Comparison of ENCODE assay signal across 19 cellular contexts in genomic region chr6:24689964-24690363, GRCh38. TPM values are rescaled to one million over a fixed set of nuclear protein-coding genes. Genes with fewer than 3 reads are reported as not detected.
DNase-seq lines count a peak whose midpoint lies in the region; ATAC-seq, FAIRE-seq and TF ChIP-seq lines count a peak whose summit lies in the region.
"Had no signal": no experiment of that assay in that cellular context is flagged by ENCODE, and none has a peak within 500 bp of the region (broad histone marks: within the 10 kb centered on the region; RNA-seq: fewer than 3 reads in every experiment).

No MANE protein-coding gene starts in this region.

- intact Hi-C loops in HepG2 (cut with micrococcal nuclease; ENCODE audit: unreplicated experiment) (loop anchor here (1.0 to 10.0 kb wide), 3 partner anchors 23 to 195 kb away; partner anchors contain the start of genes ACOT13 and ALDH5A1), CD14-positive monocyte (cut with micrococcal nuclease) (loop anchor here in 1 of 2 donors (10.0 kb wide), 1 partner anchor 255 kb away; no protein-coding TSS in a partner anchor)

- H3K4me1 Mint-ChIP-seq in GM23338, result peaks cover 17% of the 10 kb centered on the region
- H3K4me1 Mint-ChIP-seq in CD14-positive monocyte, result peaks cover 11% of the 10 kb centered on the region

- ATAC-seq in GM23338 (no peak), HepG2 (no peak)

- DNase-seq in GM23338 (ENCODE audit: low spot score) (no peak), dedifferentiated amniotic fluid mesenchymal stem cell (ENCODE audit: extremely low spot score) (peak; percentile 33), HepG2 (ENCODE audit: low spot score) (no peak), NCI-H2227 (lab: John Stamatoyannopoulos, UW; ENCODE audit: unreplicated experiment) (no peak), CD14-positive monocyte (ENCODE audit: low spot score) (no peak), DMS 273 treated with DMSO at 0.1 percent for 48 hours (lab: John Stamatoyannopoulos, UW) (no peak)
- DNase-seq: AML-193; CD4-positive, CD25-positive, alpha-beta regulatory T cell; NCI-H1105 treated with DMSO at 0.1 percent for 48 hours; NCI-H2029; NCI-H2171 treated with DMSO at 0.1 percent for 48 hours; NCI-H510A treated with DMSO at 0.1 percent for 48 hours; SJCRH30 had no signal

- H3K9ac ChIP-seq in iPS-20b (ENCODE audit: low read depth, low read length), result peak overlapping the region; percentile 41; the same call in 1 of the 2 replicates
- H3K9ac ChIP-seq in HepG2 (ENCODE audit: insufficient read depth, low read depth, low read length), result no peak overlapping the region
- H3K9ac ChIP-seq: KMS-11 had no signal

- POLR2A ChIA-PET in HepG2 (lab: Yijun Ruan, JAX), result interaction anchor here (0.8 kb wide), 1 partner anchor 23 kb away, joined by 3 read pairs; the partner anchor contains the start of genes ACOT13 and TDP2

- no peak overlapping the region for H3K4me3 ChIP-seq in GM23338
- no peak overlapping the region for H3K4me3 ChIP-seq in iPS-20b (ENCODE audit: low read length)
- H3K4me3 ChIP-seq in HepG2 (replicated peaks in 1 of 3; ENCODE audit: insufficient read depth in 1 of 3, low read depth in 2 of 3, low read length in 3 of 3), result no peak overlapping the region
- H3K4me3 ChIP-seq: SJCRH30 had no signal

- H3K27ac ChIP-seq in 22Rv1 (peak overlapping the region; percentile 40), GM23338 (ENCODE audit: low read depth) (no peak overlapping the region), iPS-20b (ENCODE audit: low read length) (no peak overlapping the region), HepG2 (ENCODE audit: extremely low read length, insufficient read depth, low read length) (no peak overlapping the region)
- H3K27ac ChIP-seq: KMS-11, SJCRH30 had no signal

- TF ChIP-seq EP300 in HepG2 (IDR thresholded peaks at IDR 0.05; ENCODE audit: low read depth in 2 of 2, low read length in 2 of 2) (no peak), HepG2 (CRISPR knock-in tag; IDR thresholded peaks at IDR 0.05; ENCODE audit: borderline replicate concordance) (no peak)

- H3K79me2 ChIP-seq in GM23338 (replicated peaks; ENCODE audit: insufficient read depth) (peaks cover 13% of the 10 kb centered on the region), HepG2 (ENCODE audit: insufficient read depth, low read length) (no peaks in the 10 kb centered on the region)

- no peak for FAIRE-seq in HepG2 (lab: Jason Lieb, UNC)
- FAIRE-seq: A204.1, G401.6, GM19239 had no signal

- CTCF ChIA-PET in HepG2 (lab: Yijun Ruan, JAX; ENCODE audit: low intra/inter-chr PET ratio, low total read pairs), result no interaction called here

- H3K27me3 ChIP-seq in GM23338 (ENCODE audit: insufficient read depth) (no peaks in the 10 kb centered on the region), iPS-20b (ENCODE audit: insufficient read depth, low read length) (no peaks in the 10 kb centered on the region), HepG2 (ENCODE audit: control insufficient read depth in 1 of 2, insufficient read depth in 2 of 2, low read length in 2 of 2) (no peaks in the 10 kb centered on the region)
- H3K27me3 ChIP-seq: SJCRH30 had no signal

- H3K4me2 ChIP-seq in GM23338 (no peak overlapping the region), HepG2 (ENCODE audit: low read depth, low read length) (no peak overlapping the region)
- H3K4me2 ChIP-seq: KMS-11 had no signal

- H3K36me3 ChIP-seq in GM23338 (ENCODE audit: insufficient read depth), result no peaks in the 10 kb centered on the region; the same call in 1 of the 2 replicates
- peaks cover 3% of the 10 kb centered on the region for H3K36me3 ChIP-seq in iPS-20b (ENCODE audit: insufficient read depth, low read depth, low read length)
- no peaks in the 10 kb centered on the region; a peak in 1 of 5 replicates for H3K36me3 ChIP-seq in HepG2 (replicated peaks in 1 of 2; ENCODE audit: control insufficient read depth in 1 of 2, insufficient read depth in 2 of 2, low read length in 2 of 2)
- H3K36me3 ChIP-seq: SJCRH30 had no signal

- BruUV-seq in HepG2 (replicated peaks; lab: Mats Ljungman, UMichigan), result no TSS peak

- H3K27ac Mint-ChIP-seq in GM23338, result peak overlapping the region; percentile 60; the same call in 1 of the 2 replicates
- H3K27ac Mint-ChIP-seq in CD14-positive monocyte, result no peak overlapping the region
- H3K27ac Mint-ChIP-seq: CD4-positive, CD25-positive, alpha-beta regulatory T cell had no signal

- no peak overlapping the region for H3K4me3 Mint-ChIP-seq in GM23338
- no peak overlapping the region for H3K4me3 Mint-ChIP-seq in CD14-positive monocyte
- H3K4me3 Mint-ChIP-seq: CD4-positive, CD25-positive, alpha-beta regulatory T cell had no signal

- no peaks in the 10 kb centered on the region for H3K9me3 Mint-ChIP-seq in GM23338
- no peaks in the 10 kb centered on the region for H3K9me3 Mint-ChIP-seq in CD14-positive monocyte

- no peaks in the 10 kb centered on the region for H3K9me2 ChIP-seq in GM23338 (ENCODE audit: insufficient read depth)

- in situ Hi-C loops in HepG2 (cut with HindIII; ENCODE audit: extremely low pct_ligation_motif_present, low pct_unique_long_range_greater_than_20kb), result loop anchor here (10.0 kb wide), 1 partner anchor 255 kb away; no protein-coding TSS in a partner anchor

- H3K27me3 Mint-ChIP-seq in GM23338 (ENCODE audit: insufficient read depth, low read depth, poor library complexity) (no peaks in the 10 kb centered on the region), CD14-positive monocyte (ENCODE audit: low read depth in 3 of 3) (peaks cover 0 to 3% (median 0%) of the 10 kb centered on the region in 3 donors)
- H3K27me3 Mint-ChIP-seq: CD4-positive, CD25-positive, alpha-beta regulatory T cell had no signal

- no peak for TF ChIP-seq RAD21 in HepG2 (CRISPR knock-in tag; IDR thresholded peaks at IDR 0.05)

- H3K36me3 Mint-ChIP-seq in GM23338 (ENCODE audit: low read depth) (peaks cover 17% of the 10 kb centered on the region), CD14-positive monocyte (peaks cover 0 to 6% of the 10 kb centered on the region in 2 donors)

- 98% methylated on average over 2 of the region's 2 CpGs for WGBS in HepG2 (ENCODE audit: low lambda C conversion rate)

- TF ChIP-seq POLR2A in HepG2 (IDR thresholded peaks at IDR 0.05; ENCODE audit: insufficient read depth in 1 of 2, low read depth in 2 of 2, low read length in 2 of 2), result no peak

- H2AFZ ChIP-seq in GM23338 (no peak overlapping the region), HepG2 (ENCODE audit: low read length) (no peak overlapping the region)

- no peaks in the 10 kb centered on the region; the same call in 1 of the 2 replicates for H4K20me1 ChIP-seq in GM23338 (replicated peaks; ENCODE audit: insufficient read depth)
- no peaks in the 10 kb centered on the region for H4K20me1 ChIP-seq in HepG2 (ENCODE audit: insufficient read depth, low read length)

- H3K4me1 ChIP-seq in GM23338 (ENCODE audit: insufficient read depth) (peaks cover 1% of the 10 kb centered on the region), iPS-20b (ENCODE audit: insufficient read depth, low read length) (peaks cover 3% of the 10 kb centered on the region; the same call in 1 of the 2 replicates), HepG2 (ENCODE audit: insufficient read depth, low read length) (peaks cover 5% of the 10 kb centered on the region; the same call in 1 of the 2 replicates)
- H3K4me1 ChIP-seq: SJCRH30 had no signal

- TF ChIP-seq CTCF in 22Rv1 (IDR thresholded peaks at IDR 0.05), result no peak
- TF ChIP-seq CTCF in GM23338 (conservative IDR thresholded peaks at IDR 0.05; ENCODE audit: low read depth in 2 of 2), result no peak
- no peak for TF ChIP-seq CTCF in HepG2 (CRISPR knock-in tag; IDR thresholded peaks at IDR 0.05)
- no peak for TF ChIP-seq CTCF in CD14-positive monocyte (IDR thresholded peaks at IDR 0.05)

- peaks cover 1% of the 10 kb centered on the region; the same call in 1 of the 2 replicates for H3F3A ChIP-seq in GM23338 (replicated peaks; ENCODE audit: low read depth)

- H3K9me3 ChIP-seq in iPS-20b (ENCODE audit: insufficient read depth, low read depth, low read length), result no peaks in the 10 kb centered on the region
- no peaks in the 10 kb centered on the region for H3K9me3 ChIP-seq in HepG2 (ENCODE audit: low read length)
- H3K9me3 ChIP-seq: SJCRH30 had no signal

RNA-seq across cellular contexts. Expression of gene ACOT13, which starts 23.1 kb away (rescaled TPM):
- 17.4 and 17.8 TPM in 2 replicates for total RNA-seq in GM23338 (2014; rRNA removed; shearing (Covaris generic))
- polyA plus RNA-seq in GM23338 (2016; fragmentation: Nextera tagmentation; extraction: Ambion mirVana) (175 and 190 TPM in 2 replicates), HepG2 (2011; rRNA removed) (37.5 and 45.1 TPM in 2 replicates), CD14-positive monocyte (10 to 100 TPM; 14.5 to 20.1 TPM)
- total RNA-seq in HepG2 (2016; rRNA removed; fragmentation: Illumina TruSeq; extraction: Trizol), result 31.5 and 50.9 TPM in 2 replicates
- total RNA-seq in HepG2 (2016; cell fraction: cytosol; rRNA removed; fragmentation: Illumina TruSeq; extraction: Trizol; ENCODE audit: low read depth), result 6.6 and 8.6 TPM in 2 replicates
- 33.5 and 52.4 TPM in 2 replicates for total RNA-seq in HepG2 (2016; cell fraction: insoluble cytoplasmic fraction; rRNA removed; fragmentation: Illumina TruSeq; extraction: Trizol)
- 15.3 and 16.7 TPM in 2 replicates for total RNA-seq in HepG2 (2016; cell fraction: membrane; rRNA removed; fragmentation: Illumina TruSeq; extraction: Trizol)
- 8.2 and 8.5 TPM in 2 replicates for total RNA-seq in HepG2 (2016; cell fraction: nucleus; rRNA removed; fragmentation: Illumina TruSeq; extraction: Trizol)
- 15.1 and 22.8 TPM in 2 replicates for polyA plus RNA-seq in HepG2 (2011; cell fraction: cytosol; rRNA removed)
- polyA plus RNA-seq in HepG2 (2011; cell fraction: nucleus; rRNA removed), result 6.6 and 7.0 TPM in 2 replicates
- polyA plus RNA-seq in HepG2 (2012), result 33.4 and 56.4 TPM in 2 replicates
- polyA plus RNA-seq in HepG2 (2016; cell fraction: cytosol; fragmentation: Illumina TruSeq; extraction: Trizol; ENCODE audit: low read depth), result 13.4 and 16.5 TPM in 2 replicates
- 53.6 and 58.5 TPM in 2 replicates for polyA plus RNA-seq in HepG2 (2016; cell fraction: insoluble cytoplasmic fraction; fragmentation: Illumina TruSeq; extraction: Trizol; ENCODE audit: low read depth)
- polyA plus RNA-seq in HepG2 (2016; cell fraction: membrane; fragmentation: Illumina TruSeq; extraction: Trizol; ENCODE audit: low read depth), result 16.5 and 18.7 TPM in 2 replicates
- polyA plus RNA-seq in HepG2 (2016; cell fraction: nucleus; fragmentation: Illumina TruSeq; extraction: Trizol; ENCODE audit: insufficient read depth, low read depth), result 21.0 and 21.1 TPM in 2 replicates
- polyA minus RNA-seq in HepG2 (2011; rRNA and poly(A)+ RNA removed; ENCODE audit: low replicate concordance), result 3.0 and 5.1 TPM in 2 replicates
- 6.4 and 9.3 TPM in 2 replicates for polyA minus RNA-seq in HepG2 (2011; cell fraction: cytosol; rRNA and poly(A)+ RNA removed)
- polyA minus RNA-seq in HepG2 (2011; cell fraction: nucleus; rRNA and poly(A)+ RNA removed), result 4.5 and 6.3 TPM in 2 replicates

RNA-seq across cellular contexts. Expression of gene TDP2, which starts 23.3 kb away (rescaled TPM):
- total RNA-seq in GM23338 (2014; rRNA removed; shearing (Covaris generic)), result 47.8 and 64.5 TPM in 2 replicates
- polyA plus RNA-seq in GM23338 (2016; fragmentation: Nextera tagmentation; extraction: Ambion mirVana) (41.8 and 46.8 TPM in 2 replicates), HepG2 (2011; rRNA removed) (28.5 and 30.5 TPM in 2 replicates), CD14-positive monocyte (10 to 100 TPM; 21.8 to 24.2 TPM)
- total RNA-seq in HepG2 (2016; rRNA removed; fragmentation: Illumina TruSeq; extraction: Trizol), result 42.6 and 73.1 TPM in 2 replicates
- total RNA-seq in HepG2 (2016; cell fraction: cytosol; rRNA removed; fragmentation: Illumina TruSeq; extraction: Trizol; ENCODE audit: low read depth), result 10.2 and 10.8 TPM in 2 replicates
- 42.3 and 70.9 TPM in 2 replicates for total RNA-seq in HepG2 (2016; cell fraction: insoluble cytoplasmic fraction; rRNA removed; fragmentation: Illumina TruSeq; extraction: Trizol)
- total RNA-seq in HepG2 (2016; cell fraction: membrane; rRNA removed; fragmentation: Illumina TruSeq; extraction: Trizol), result 31.3 and 32.0 TPM in 2 replicates
- 42.3 and 44.0 TPM in 2 replicates for total RNA-seq in HepG2 (2016; cell fraction: nucleus; rRNA removed; fragmentation: Illumina TruSeq; extraction: Trizol)
- polyA plus RNA-seq in HepG2 (2011; cell fraction: cytosol; rRNA removed), result 15.3 and 20.6 TPM in 2 replicates
- polyA plus RNA-seq in HepG2 (2011; cell fraction: nucleus; rRNA removed), result 22.8 and 29.8 TPM in 2 replicates
- polyA plus RNA-seq in HepG2 (2012), result 41.8 and 51.0 TPM in 2 replicates
- polyA plus RNA-seq in HepG2 (2016; cell fraction: cytosol; fragmentation: Illumina TruSeq; extraction: Trizol; ENCODE audit: low read depth), result 10.0 and 11.4 TPM in 2 replicates
- polyA plus RNA-seq in HepG2 (2016; cell fraction: insoluble cytoplasmic fraction; fragmentation: Illumina TruSeq; extraction: Trizol; ENCODE audit: low read depth), result 109 and 114 TPM in 2 replicates
- 29.1 and 29.5 TPM in 2 replicates for polyA plus RNA-seq in HepG2 (2016; cell fraction: membrane; fragmentation: Illumina TruSeq; extraction: Trizol; ENCODE audit: low read depth)
- 64.6 and 67.4 TPM in 2 replicates for polyA plus RNA-seq in HepG2 (2016; cell fraction: nucleus; fragmentation: Illumina TruSeq; extraction: Trizol; ENCODE audit: insufficient read depth, low read depth)
- polyA minus RNA-seq in HepG2 (2011; rRNA and poly(A)+ RNA removed; ENCODE audit: low replicate concordance), result 12.8 and 18.3 TPM in 2 replicates
- 12.9 and 13.3 TPM in 2 replicates for polyA minus RNA-seq in HepG2 (2011; cell fraction: cytosol; rRNA and poly(A)+ RNA removed)
- 50.3 and 64.9 TPM in 2 replicates for polyA minus RNA-seq in HepG2 (2011; cell fraction: nucleus; rRNA and poly(A)+ RNA removed)

RNA-seq across cellular contexts. Expression of gene C6orf62, which starts 29.0 kb away (rescaled TPM):
- total RNA-seq in GM23338 (2014; rRNA removed; shearing (Covaris generic)), result 78.4 and 79.9 TPM in 2 replicates
- polyA plus RNA-seq in GM23338 (2016; fragmentation: Nextera tagmentation; extraction: Ambion mirVana) (63.1 and 66.7 TPM in 2 replicates), HepG2 (2011; rRNA removed) (54.8 and 55.6 TPM in 2 replicates), CD14-positive monocyte (10 to 100 TPM; 55.4 to 78.8 TPM)
- 90.4 and 135 TPM in 2 replicates for total RNA-seq in HepG2 (2016; rRNA removed; fragmentation: Illumina TruSeq; extraction: Trizol)
- total RNA-seq in HepG2 (2016; cell fraction: cytosol; rRNA removed; fragmentation: Illumina TruSeq; extraction: Trizol; ENCODE audit: low read depth), result 24.8 and 26.7 TPM in 2 replicates
- 89.3 and 123 TPM in 2 replicates for total RNA-seq in HepG2 (2016; cell fraction: insoluble cytoplasmic fraction; rRNA removed; fragmentation: Illumina TruSeq; extraction: Trizol)
- 130 and 133 TPM in 2 replicates for total RNA-seq in HepG2 (2016; cell fraction: membrane; rRNA removed; fragmentation: Illumina TruSeq; extraction: Trizol)
- 66.3 and 75.0 TPM in 2 replicates for total RNA-seq in HepG2 (2016; cell fraction: nucleus; rRNA removed; fragmentation: Illumina TruSeq; extraction: Trizol)
- 18.8 and 39.1 TPM in 2 replicates for polyA plus RNA-seq in HepG2 (2011; cell fraction: cytosol; rRNA removed)
- 24.8 and 28.1 TPM in 2 replicates for polyA plus RNA-seq in HepG2 (2011; cell fraction: nucleus; rRNA removed)
- polyA plus RNA-seq in HepG2 (2012), result 49.0 and 57.3 TPM in 2 replicates
- 13.5 and 14.0 TPM in 2 replicates for polyA plus RNA-seq in HepG2 (2016; cell fraction: cytosol; fragmentation: Illumina TruSeq; extraction: Trizol; ENCODE audit: low read depth)
- 91.3 and 99.8 TPM in 2 replicates for polyA plus RNA-seq in HepG2 (2016; cell fraction: insoluble cytoplasmic fraction; fragmentation: Illumina TruSeq; extraction: Trizol; ENCODE audit: low read depth)
- 58.3 and 65.2 TPM in 2 replicates for polyA plus RNA-seq in HepG2 (2016; cell fraction: membrane; fragmentation: Illumina TruSeq; extraction: Trizol; ENCODE audit: low read depth)
- 80.5 and 88.9 TPM in 2 replicates for polyA plus RNA-seq in HepG2 (2016; cell fraction: nucleus; fragmentation: Illumina TruSeq; extraction: Trizol; ENCODE audit: insufficient read depth, low read depth)
- polyA minus RNA-seq in HepG2 (2011; rRNA and poly(A)+ RNA removed; ENCODE audit: low replicate concordance), result 48.0 and 61.4 TPM in 2 replicates
- polyA minus RNA-seq in HepG2 (2011; cell fraction: cytosol; rRNA and poly(A)+ RNA removed), result 47.3 and 69.6 TPM in 2 replicates
- polyA minus RNA-seq in HepG2 (2011; cell fraction: nucleus; rRNA and poly(A)+ RNA removed), result 76.8 and 83.0 TPM in 2 replicates

RNA-seq across cellular contexts. Expression of gene KIAA0319, which starts 44.0 kb away (rescaled TPM):
- total RNA-seq in GM23338 (2014; rRNA removed; shearing (Covaris generic)), result 1.0 and 1.4 TPM in 2 replicates
- polyA plus RNA-seq in GM23338 (2016; fragmentation: Nextera tagmentation; extraction: Ambion mirVana) (0.44 and 0.54 TPM in 2 replicates), HepG2 (2011; rRNA removed) (0.01 TPM in 1 of 2 replicates, not detected in the other), CD14-positive monocyte (not detected)
- total RNA-seq in HepG2 (2016; rRNA removed; fragmentation: Illumina TruSeq; extraction: Trizol), result not detected in 2 replicates
- total RNA-seq in HepG2 (2016; cell fraction: cytosol; rRNA removed; fragmentation: Illumina TruSeq; extraction: Trizol; ENCODE audit: low read depth), result not detected in 2 replicates
- 0.02 TPM in 1 of 2 replicates, not detected in the other for total RNA-seq in HepG2 (2016; cell fraction: insoluble cytoplasmic fraction; rRNA removed; fragmentation: Illumina TruSeq; extraction: Trizol)
- total RNA-seq in HepG2 (2016; cell fraction: membrane; rRNA removed; fragmentation: Illumina TruSeq; extraction: Trizol), result 0.03 TPM in 1 of 2 replicates, not detected in the other
- not detected in 2 replicates for total RNA-seq in HepG2 (2016; cell fraction: nucleus; rRNA removed; fragmentation: Illumina TruSeq; extraction: Trizol)
- polyA plus RNA-seq in HepG2 (2011; cell fraction: cytosol; rRNA removed), result 0.01 TPM in 2 replicates
- polyA plus RNA-seq in HepG2 (2011; cell fraction: nucleus; rRNA removed), result 0.03 TPM in 2 replicates
- 0.04 TPM in 1 of 2 replicates, not detected in the other for polyA plus RNA-seq in HepG2 (2012)
- polyA plus RNA-seq in HepG2 (2016; cell fraction: cytosol; fragmentation: Illumina TruSeq; extraction: Trizol; ENCODE audit: low read depth), result not detected in 2 replicates
- not detected in 2 replicates for polyA plus RNA-seq in HepG2 (2016; cell fraction: insoluble cytoplasmic fraction; fragmentation: Illumina TruSeq; extraction: Trizol; ENCODE audit: low read depth)
- polyA plus RNA-seq in HepG2 (2016; cell fraction: membrane; fragmentation: Illumina TruSeq; extraction: Trizol; ENCODE audit: low read depth), result not detected in 2 replicates
- not detected in 2 replicates for polyA plus RNA-seq in HepG2 (2016; cell fraction: nucleus; fragmentation: Illumina TruSeq; extraction: Trizol; ENCODE audit: insufficient read depth, low read depth)
- 0.12 and 7.9 TPM in 2 replicates for polyA minus RNA-seq in HepG2 (2011; rRNA and poly(A)+ RNA removed; ENCODE audit: low replicate concordance)
- polyA minus RNA-seq in HepG2 (2011; cell fraction: cytosol; rRNA and poly(A)+ RNA removed), result not detected in 2 replicates
- polyA minus RNA-seq in HepG2 (2011; cell fraction: nucleus; rRNA and poly(A)+ RNA removed), result 0.13 TPM in 1 of 2 replicates, not detected in the other
- total RNA-seq: CD4-positive, CD25-positive, alpha-beta regulatory T cell; SJCRH30 had no signal
